In the genomic region with DNA sequence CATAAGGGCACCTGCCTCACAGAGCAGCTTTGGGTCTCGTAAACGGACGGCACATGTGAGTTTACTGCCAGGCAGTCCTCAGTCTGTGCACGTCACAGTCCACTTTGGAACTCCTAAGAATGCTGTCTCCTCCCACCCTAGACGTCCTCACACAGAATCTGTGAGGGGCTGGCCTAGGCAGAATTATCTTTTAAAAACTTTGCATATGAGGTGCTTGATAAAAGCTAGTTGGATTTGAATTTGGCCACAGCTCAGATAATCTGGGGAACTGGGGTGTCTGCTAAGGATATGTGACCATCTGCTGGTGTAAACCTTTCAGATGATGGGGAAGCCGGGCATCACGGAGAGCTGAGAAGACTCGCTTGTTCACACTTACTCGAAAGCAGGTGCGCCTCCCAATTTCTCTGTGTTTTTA, we compare ENCODE assay signal across 14 cellular contexts.
DNase-seq lines count a peak whose midpoint lies in the region; ATAC-seq and TF ChIP-seq lines count a peak whose summit lies in the region.
"Had no signal": no experiment of that assay in that cellular context is flagged by ENCODE, and none has a peak within 500 bp of the region (broad histone marks: within the 10 kb centered on the region; RNA-seq: fewer than 3 reads in every experiment).

No MANE protein-coding gene starts in this region.

- no peak overlapping the region for H3K4me3 ChIP-seq in BLaER1 treated with 17β-estradiol and CSF1 and Interleukin-3, amounts not matched to agents 10 nM and 100 nM
- H3K4me3 ChIP-seq in esophagus muscularis mucosa (no peak overlapping the region), trophoblast cell (ENCODE audit: low read depth, low read length) (peak overlapping the region; percentile 39)
- H3K4me3 ChIP-seq: K562 had no signal

- no peak overlapping the region for H3K9ac ChIP-seq in BLaER1 treated with 17β-estradiol and CSF1 and Interleukin-3, amounts not matched to agents 10 nM and 100 nM
- H3K9ac ChIP-seq in trophoblast cell (ENCODE audit: low read length), result no peak overlapping the region

- no peaks in the 10 kb centered on the region for H4K20me1 ChIP-seq in BLaER1 treated with 17β-estradiol and CSF1 and Interleukin-3, amounts not matched to agents 10 nM and 100 nM

- POLR2A ChIA-PET in activated CD4-positive, alpha-beta memory T cell treated with anti-CD3 and anti-CD28 coated beads for 36 hours (lab: Charles Lee), result no interaction called here
- POLR2A ChIA-PET in activated CD4-positive, alpha-beta memory T cell treated with anti-CD3 and anti-CD28 coated beads, Interleukin-2, amount 10 ng/mL, durations not matched to agents 7 days and 5 days (lab: Charles Lee), result interaction anchor here (1.5 kb wide), 1 partner anchor 57 kb away, joined by 4 read pairs; no protein-coding TSS in a partner anchor

- peaks cover 1% of the 10 kb centered on the region for H3K27me3 Mint-ChIP-seq in activated CD4-positive, alpha-beta memory T cell treated with anti-CD3 and anti-CD28 coated beads for 36 hours
- peaks cover 28% of the 10 kb centered on the region for H3K27me3 Mint-ChIP-seq in activated CD4-positive, alpha-beta memory T cell treated with anti-CD3 and anti-CD28 coated beads, Interleukin-2, amount 10 ng/mL, durations not matched to agents 7 days and 5 days
- H3K27me3 Mint-ChIP-seq in activated T-helper 1 cell treated with anti-CD3 and anti-CD28 coated beads, Interleukin-12 subunit alpha, Interleukin-12 subunit beta, Interleukin-2, Interleukin-4 antibody, amounts not matched to agents 30 ng/mL and 10 ng/mL and 1 ng/mL, durations not matched to agents 14 hours and 24 hours and 36 hours (ENCODE audit: insufficient read depth), result peaks cover 18% of the 10 kb centered on the region

- peaks cover 10% of the 10 kb centered on the region for H3K9me3 Mint-ChIP-seq in activated CD4-positive, alpha-beta memory T cell treated with anti-CD3 and anti-CD28 coated beads for 36 hours
- peaks cover 5% of the 10 kb centered on the region for H3K9me3 Mint-ChIP-seq in activated CD4-positive, alpha-beta memory T cell treated with anti-CD3 and anti-CD28 coated beads, Interleukin-2, amount 10 ng/mL, durations not matched to agents 7 days and 5 days
- peaks cover 14% of the 10 kb centered on the region for H3K9me3 Mint-ChIP-seq in activated T-helper 1 cell treated with anti-CD3 and anti-CD28 coated beads, Interleukin-12 subunit alpha, Interleukin-12 subunit beta, Interleukin-2, Interleukin-4 antibody, amounts not matched to agents 30 ng/mL and 10 ng/mL and 1 ng/mL, durations not matched to agents 14 hours and 24 hours and 36 hours

- H2BK120ac ChIP-seq in trophoblast cell (ENCODE audit: insufficient read depth, low read length, poor library complexity), result no peak overlapping the region

- peaks cover 17 to 33% (median 25%) of the 10 kb centered on the region in 10 experiments for H3K4me1 ChIP-seq in BLaER1 treated with 17β-estradiol and CSF1 and Interleukin-3, amounts not matched to agents 10 nM and 100 nM
- H3K4me1 ChIP-seq in esophagus muscularis mucosa (peaks cover 0 to 10% (median 4%) of the 10 kb centered on the region in 4 donors), trophoblast cell (ENCODE audit: control insufficient read depth in 1 of 2, insufficient read depth in 2 of 2, low read length in 2 of 2) (no peaks in the 10 kb centered on the region)

- H4K91ac ChIP-seq in trophoblast cell (ENCODE audit: low read depth, low read length), result no peak overlapping the region

- no peak overlapping the region for H4K8ac ChIP-seq in trophoblast cell (ENCODE audit: low read depth, low read length)

- no peaks in the 10 kb centered on the region for H3K4me1 Mint-ChIP-seq in activated CD4-positive, alpha-beta memory T cell treated with anti-CD3 and anti-CD28 coated beads for 36 hours (ENCODE audit: low read depth)
- H3K4me1 Mint-ChIP-seq in activated CD4-positive, alpha-beta memory T cell treated with anti-CD3 and anti-CD28 coated beads, Interleukin-2, amount 10 ng/mL, durations not matched to agents 7 days and 5 days, result peaks cover 22% of the 10 kb centered on the region
- H3K4me1 Mint-ChIP-seq in activated T-helper 1 cell treated with anti-CD3 and anti-CD28 coated beads, Interleukin-12 subunit alpha, Interleukin-12 subunit beta, Interleukin-2, Interleukin-4 antibody, amounts not matched to agents 30 ng/mL and 10 ng/mL and 1 ng/mL, durations not matched to agents 14 hours and 24 hours and 36 hours (ENCODE audit: low read depth), result peaks cover 26% of the 10 kb centered on the region

- H3K79me2 ChIP-seq in trophoblast cell (ENCODE audit: control insufficient read depth, insufficient read depth, low read length, poor library complexity), result no peaks in the 10 kb centered on the region

- peak; percentile 3 for DNase-seq in activated CD4-positive, alpha-beta memory T cell treated with anti-CD3 and anti-CD28 coated beads for 36 hours
- no peak for DNase-seq in activated CD4-positive, alpha-beta memory T cell treated with anti-CD3 and anti-CD28 coated beads, Interleukin-2, amount 10 ng/mL, durations not matched to agents 7 days and 5 days
- peak; percentile 86 for DNase-seq in esophagus muscularis mucosa (ENCODE audit: extremely low spot score)
- no peak for DNase-seq in trophoblast cell
- no peak for DNase-seq in activated T-helper 1 cell treated with anti-CD3 and anti-CD28 coated beads, Interleukin-12 subunit alpha, Interleukin-12 subunit beta, Interleukin-2, Interleukin-4 antibody, amounts not matched to agents 30 ng/mL and 10 ng/mL and 1 ng/mL, durations not matched to agents 14 hours and 24 hours and 36 hours (ENCODE audit: low spot score)
- no peak for DNase-seq in NCI-H1436 (lab: John Stamatoyannopoulos, UW)
- DNase-seq: Calu3; CD4-positive, CD25-positive, alpha-beta regulatory T cell; NCI-H1048; NCI-H226; NCI-H526 treated with DMSO at 0.1 percent for 48 hours had no signal

- H3K36me3 Mint-ChIP-seq in activated CD4-positive, alpha-beta memory T cell treated with anti-CD3 and anti-CD28 coated beads for 36 hours, result no peaks in the 10 kb centered on the region
- H3K36me3 Mint-ChIP-seq in activated CD4-positive, alpha-beta memory T cell treated with anti-CD3 and anti-CD28 coated beads, Interleukin-2, amount 10 ng/mL, durations not matched to agents 7 days and 5 days (ENCODE audit: low read depth), result peaks cover 3% of the 10 kb centered on the region
- no peaks in the 10 kb centered on the region for H3K36me3 Mint-ChIP-seq in activated T-helper 1 cell treated with anti-CD3 and anti-CD28 coated beads, Interleukin-12 subunit alpha, Interleukin-12 subunit beta, Interleukin-2, Interleukin-4 antibody, amounts not matched to agents 30 ng/mL and 10 ng/mL and 1 ng/mL, durations not matched to agents 14 hours and 24 hours and 36 hours (ENCODE audit: low read depth)
- H3K36me3 Mint-ChIP-seq: CD4-positive, CD25-positive, alpha-beta regulatory T cell had no signal

- H3K4ac ChIP-seq in trophoblast cell (ENCODE audit: low read depth, low read length), result no peak overlapping the region

- no peak for TF ChIP-seq POLR2A in esophagus muscularis mucosa (IDR thresholded peaks at IDR 0.05; ENCODE audit: low read depth)

- no peak overlapping the region for H2BK5ac ChIP-seq in trophoblast cell (ENCODE audit: low read depth, low read length, poor library complexity)

- ATAC-seq in GM21619 (IDR thresholded peaks at IDR 0.05; ENCODE audit: unreplicated experiment), result no peak
- ATAC-seq: K562 had no signal

- no peak overlapping the region for H3K27ac ChIP-seq in BLaER1 treated with 17β-estradiol and CSF1 and Interleukin-3, amounts not matched to agents 10 nM and 100 nM
- H3K27ac ChIP-seq in esophagus muscularis mucosa (replicated peaks in 1 of 4) (peak overlapping the region in 1 of 4 donors; percentile 66), trophoblast cell (ENCODE audit: low read depth, low read length) (no peak overlapping the region)

- no peak overlapping the region for H2BK12ac ChIP-seq in trophoblast cell (ENCODE audit: low read length)

- peaks cover 0 to 11% (median under 1%) of the 10 kb centered on the region in 11 experiments; a peak in 9 of 22 replicates for H3K27me3 ChIP-seq in BLaER1 treated with 17β-estradiol and CSF1 and Interleukin-3, amounts not matched to agents 10 nM and 100 nM
- H3K27me3 ChIP-seq in esophagus muscularis mucosa (no peaks in the 10 kb centered on the region), trophoblast cell (ENCODE audit: insufficient read depth, low read length) (no peaks in the 10 kb centered on the region)

- H4K12ac ChIP-seq in trophoblast cell (ENCODE audit: low read depth, low read length), result no peak overlapping the region

- H3K36me3 ChIP-seq in BLaER1 treated with 17β-estradiol and CSF1 and Interleukin-3, amounts not matched to agents 10 nM and 100 nM, result no peaks in the 10 kb centered on the region
- H3K36me3 ChIP-seq in esophagus muscularis mucosa, result no peaks in the 10 kb centered on the region
- H3K36me3 ChIP-seq in trophoblast cell (ENCODE audit: control insufficient read depth in 1 of 2, insufficient read depth in 2 of 2, low read length in 2 of 2), result no peaks in the 10 kb centered on the region

- H3K4me2 ChIP-seq in BLaER1 treated with 17β-estradiol and CSF1 and Interleukin-3, amounts not matched to agents 10 nM and 100 nM, result peak overlapping the region in 7 of 11 experiments; percentile 61 to 75 (median 65); a peak in 10 of 22 replicates
- H3K4me2 ChIP-seq in trophoblast cell (ENCODE audit: low read length), result no peak overlapping the region

- no peaks in the 10 kb centered on the region for H3K79me1 ChIP-seq in trophoblast cell (ENCODE audit: low read length)

- no peak overlapping the region for H2AFZ ChIP-seq in trophoblast cell (ENCODE audit: insufficient read depth, low read length, poor library complexity)

- WGBS in esophagus muscularis mucosa, result 89% methylated on average over 10 of the region's 10 CpGs
- WGBS in trophoblast cell (ENCODE audit: extremely low coverage, insufficient coverage, insufficient read length), result no CpG with 5 or more reads among the region's 10 CpGs

- H3K27ac Mint-ChIP-seq in activated CD4-positive, alpha-beta memory T cell treated with anti-CD3 and anti-CD28 coated beads for 36 hours, result no peak overlapping the region
- no peak overlapping the region for H3K27ac Mint-ChIP-seq in activated CD4-positive, alpha-beta memory T cell treated with anti-CD3 and anti-CD28 coated beads, Interleukin-2, amount 10 ng/mL, durations not matched to agents 7 days and 5 days
- no peak overlapping the region for H3K27ac Mint-ChIP-seq in activated T-helper 1 cell treated with anti-CD3 and anti-CD28 coated beads, Interleukin-12 subunit alpha, Interleukin-12 subunit beta, Interleukin-2, Interleukin-4 antibody, amounts not matched to agents 30 ng/mL and 10 ng/mL and 1 ng/mL, durations not matched to agents 14 hours and 24 hours and 36 hours
- H3K27ac Mint-ChIP-seq: CD4-positive, CD25-positive, alpha-beta regulatory T cell had no signal

- no peak overlapping the region for H3K4me3 Mint-ChIP-seq in activated CD4-positive, alpha-beta memory T cell treated with anti-CD3 and anti-CD28 coated beads for 36 hours
- no peak overlapping the region for H3K4me3 Mint-ChIP-seq in activated CD4-positive, alpha-beta memory T cell treated with anti-CD3 and anti-CD28 coated beads, Interleukin-2, amount 10 ng/mL, durations not matched to agents 7 days and 5 days
- H3K4me3 Mint-ChIP-seq in activated T-helper 1 cell treated with anti-CD3 and anti-CD28 coated beads, Interleukin-12 subunit alpha, Interleukin-12 subunit beta, Interleukin-2, Interleukin-4 antibody, amounts not matched to agents 30 ng/mL and 10 ng/mL and 1 ng/mL, durations not matched to agents 14 hours and 24 hours and 36 hours, result no peak overlapping the region
- H3K4me3 Mint-ChIP-seq: CD4-positive, CD25-positive, alpha-beta regulatory T cell had no signal

- no peak overlapping the region for H2AK5ac ChIP-seq in trophoblast cell (ENCODE audit: low read length)

- intact Hi-C loops in activated CD4-positive, alpha-beta memory T cell treated with anti-CD3 and anti-CD28 coated beads for 36 hours (cut with micrococcal nuclease), result no loop called here
- intact Hi-C loops in esophagus muscularis mucosa (cut with DNase I), result no loop called here
- intact Hi-C loops in activated T-helper 1 cell treated with anti-CD3 and anti-CD28 coated beads, Interleukin-12 subunit alpha, Interleukin-12 subunit beta, Interleukin-2, Interleukin-4 antibody, amounts not matched to agents 30 ng/mL and 10 ng/mL and 1 ng/mL, durations not matched to agents 14 hours and 24 hours and 36 hours (cut with micrococcal nuclease), result no loop called here

- H3K23ac ChIP-seq in trophoblast cell (ENCODE audit: low read length), result no peak overlapping the region

- no peak for TF ChIP-seq EP300 in esophagus muscularis mucosa (IDR thresholded peaks at IDR 0.05)

- peaks cover 6 to 16% (median 9%) of the 10 kb centered on the region in 11 experiments; a peak in 14 of 22 replicates for H3K9me3 ChIP-seq in BLaER1 treated with 17β-estradiol and CSF1 and Interleukin-3, amounts not matched to agents 10 nM and 100 nM (replicated peaks in 1 of 11)
- H3K9me3 ChIP-seq in esophagus muscularis mucosa (peaks cover 0 to 3% (median 0%) of the 10 kb centered on the region in 4 donors), trophoblast cell (ENCODE audit: insufficient read depth, low read depth, low read length) (peaks cover 25% of the 10 kb centered on the region)

- CTCF ChIA-PET in activated CD4-positive, alpha-beta memory T cell treated with anti-CD3 and anti-CD28 coated beads for 36 hours (lab: Charles Lee), result interaction anchor here (0.7 kb wide), 1 partner anchor 50 kb away, joined by 3 read pairs; no protein-coding TSS in a partner anchor
- CTCF ChIA-PET in activated CD4-positive, alpha-beta memory T cell treated with anti-CD3 and anti-CD28 coated beads, Interleukin-2, amount 10 ng/mL, durations not matched to agents 7 days and 5 days (lab: Charles Lee), result no interaction called here

- no peak overlapping the region for H3K18ac ChIP-seq in trophoblast cell (ENCODE audit: low read length)

- no peak for TF ChIP-seq CTCF in esophagus muscularis mucosa (IDR thresholded peaks at IDR 0.05)

- H3K14ac ChIP-seq in trophoblast cell (ENCODE audit: low read length), result no peak overlapping the region

Comparison
In these comparisons a context has a peak if more than half of its experiments do, and no peak if none do; other contexts are left out.
1. DNase-seq: peak in activated CD4-positive, alpha-beta memory T cell treated with anti-CD3 and anti-CD28 coated beads for 36 hours (single experiment) and esophagus muscularis mucosa (single experiment); none in activated CD4-positive, alpha-beta memory T cell treated with anti-CD3 and anti-CD28 coated beads, Interleukin-2, amount 10 ng/mL, durations not matched to agents 7 days and 5 days (single experiment), trophoblast cell (0 of 2), activated T-helper 1 cell treated with anti-CD3 and anti-CD28 coated beads, Interleukin-12 subunit alpha, Interleukin-12 subunit beta, Interleukin-2, Interleukin-4 antibody, amounts not matched to agents 30 ng/mL and 10 ng/mL and 1 ng/mL, durations not matched to agents 14 hours and 24 hours and 36 hours (single experiment) and NCI-H1436 (single experiment).